Comparison of ENCODE assay signal across 11 cellular contexts in the genomic region with DNA sequence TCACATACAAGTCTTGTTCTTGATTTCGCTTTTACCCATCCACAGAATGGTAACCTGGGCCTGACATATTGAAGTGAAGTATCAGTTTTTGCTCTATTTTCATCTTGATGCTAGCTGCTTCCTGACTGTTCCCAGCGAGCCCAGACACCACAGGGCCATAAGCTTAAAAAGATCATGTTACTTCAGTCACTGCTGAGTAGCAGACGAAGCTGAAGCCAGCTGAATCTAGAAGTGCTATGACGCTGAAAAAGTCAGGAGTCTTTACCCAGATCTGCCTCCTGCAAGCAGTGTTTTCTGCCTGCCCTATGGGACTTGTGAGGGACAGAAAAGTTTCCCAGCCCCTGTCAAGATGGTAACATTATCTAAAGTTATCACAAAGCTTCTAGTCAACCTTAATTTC. TPM values are rescaled to one million over a fixed set of nuclear protein-coding genes. Genes with fewer than 3 reads are reported as not detected.
DNase-seq lines count a peak whose midpoint lies in the region; ATAC-seq, FAIRE-seq and TF ChIP-seq lines count a peak whose summit lies in the region.
"Had no signal": no experiment of that assay in that cellular context is flagged by ENCODE, and none has a peak within 500 bp of the region (broad histone marks: within the 10 kb centered on the region; RNA-seq: fewer than 3 reads in every experiment).

No MANE protein-coding gene starts in this region.

- H3K79me1 ChIP-seq in H1 (ENCODE audit: low read depth, low read length) = no peaks in the 10 kb centered on the region

- no peak overlapping the region for H3K4me2 ChIP-seq in H1 (ENCODE audit: insufficient read depth in 1 of 2, low read depth in 2 of 2, low read length in 2 of 2)

- no peak overlapping the region for H4K5ac ChIP-seq in H1 (ENCODE audit: insufficient read length, low read depth, low read length)

- H2BK5ac ChIP-seq in H1 (ENCODE audit: low read depth, low read length) = no peak overlapping the region

- no peak overlapping the region for H2AK5ac ChIP-seq in H1 (ENCODE audit: low read depth, low read length)

- H4K8ac ChIP-seq in H1 (ENCODE audit: extremely low read depth, insufficient read depth, low read length) = no peak overlapping the region

- H3K9ac ChIP-seq in H1 (replicated peaks in 1 of 4; ENCODE audit: extremely low read depth in 1 of 4, low read depth in 3 of 4, low read length in 3 of 4) = no peak overlapping the region; a peak in 1 of 7 replicates

- DNase-seq in NCI-H2171 treated with DMSO at 0.1 percent for 48 hours (lab: John Stamatoyannopoulos, UW) = peak; percentile 86
- DNase-seq in H1 (ENCODE audit: low read depth in 1 of 2, low spot score in 2 of 2) = no peak
- no peak for DNase-seq in psoas muscle
- DNase-seq in NCI-H146 treated with DMSO at 0.1 percent for 48 hours (lab: John Stamatoyannopoulos, UW; ENCODE audit: unreplicated experiment) = no peak
- no peak for DNase-seq in NCI-H2196 treated with DMSO at 0.1 percent for 48 hours (lab: John Stamatoyannopoulos, UW; ENCODE audit: unreplicated experiment)
- DNase-seq: left lung had no signal

- no peak for TF ChIP-seq EP300 in H1 (IDR thresholded peaks at IDR 0.05; ENCODE audit: borderline replicate concordance in 1 of 2, low read depth in 2 of 2, low read length in 2 of 2)

- POLR2A ChIA-PET in H1 (lab: Charles Lee; ENCODE audit: partially characterized antibody) = interaction anchor here (0.6 kb wide), 1 partner anchor 1092 kb away, joined by 3 read pairs; no protein-coding TSS in a partner anchor

- peak in 2 of 4 donors; percentile 33 to 52 for ATAC-seq in psoas muscle
- ATAC-seq in HG03175 (IDR thresholded peaks at IDR 0.05; ENCODE audit: unreplicated experiment) = no peak
- ATAC-seq: left lung, Panc1 had no signal

- H3K23ac ChIP-seq in H1 (ENCODE audit: insufficient read length) = no peak overlapping the region

- H2AFZ ChIP-seq in H1 (ENCODE audit: low read length) = no peak overlapping the region

- H3K14ac ChIP-seq in H1 (ENCODE audit: insufficient read length) = no peak overlapping the region

- 70% methylated on average over 4 of the region's 4 CpGs; no CpG with 5 or more reads in 1 of the 2 experiments for WGBS in H1 (ENCODE audit: extremely low coverage in 1 of 2, insufficient coverage in 1 of 2, insufficient read length in 1 of 2, insufficient replicate concordance in 2 of 2, low coverage in 1 of 2, low lambda C conversion rate in 2 of 2, missing lambda C conversion rate in 1 of 2), 2 experiments
- WGBS in psoas muscle, 3 donors = 31 to 38% (median 34%) methylated on average over 4 of the region's 4 CpGs

- no peaks in the 10 kb centered on the region for H3K9me3 ChIP-seq in H1 (ENCODE audit: insufficient read depth in 2 of 2, low read depth in 1 of 2, low read length in 1 of 2)
- no peaks in the 10 kb centered on the region for H3K9me3 ChIP-seq in psoas muscle
- H3K9me3 ChIP-seq: left lung had no signal

- peaks cover 0 to 5% (median 0%) of the 10 kb centered on the region in 4 experiments; a peak in 4 of 7 replicates for H3K4me1 ChIP-seq in H1 (replicated peaks in 1 of 4; ENCODE audit: control insufficient read depth in 3 of 4, insufficient read depth in 4 of 4, low read length in 3 of 4)
- H3K4me1 ChIP-seq in psoas muscle = peaks cover 25% of the 10 kb centered on the region

- no peak overlapping the region for H3K27ac ChIP-seq in H1 (ENCODE audit: low read depth, low read length)
- peak overlapping the region; percentile 62 for H3K27ac ChIP-seq in psoas muscle
- H3K27ac ChIP-seq: left lung had no signal

- no peak overlapping the region for H4K91ac ChIP-seq in H1 (replicated peaks; ENCODE audit: insufficient read length, low read length)

- CTCF ChIA-PET in H1 (lab: Charles Lee; ENCODE audit: partially characterized antibody) = interaction anchor here (0.9 to 3.8 kb wide), 9 partner anchors 13 to 450 kb away, joined by 3 to 21 read pairs (median 3); no protein-coding TSS in a partner anchor

- H3K23me2 ChIP-seq in H1 (ENCODE audit: low read depth, low read length) = peaks cover 9% of the 10 kb centered on the region; the same call in 1 of the 2 replicates

- H3K36me3 ChIP-seq in H1 (ENCODE audit: control insufficient read depth in 2 of 4, insufficient read depth in 4 of 4, low read length in 3 of 4) = no peaks in the 10 kb centered on the region; a peak in 1 of 8 replicates
- H3K36me3 ChIP-seq in psoas muscle (ENCODE audit: insufficient read depth in 1 of 2, low read depth in 1 of 2) = no peaks in the 10 kb centered on the region
- H3K36me3 ChIP-seq: left lung had no signal

- H3K79me2 ChIP-seq in H1 (ENCODE audit: control insufficient read depth in 1 of 2, insufficient read depth in 2 of 2, low read length in 2 of 2) = peaks cover 0 to 7% of the 10 kb centered on the region in 2 experiments; a peak in 1 of 4 replicates

- FAIRE-seq in H1 (lab: Jason Lieb, UNC) = no peak
- FAIRE-seq: GM12891, urothelium cell line had no signal

- no peak for TF ChIP-seq POLR2A in H1 (IDR thresholded peaks at IDR 0.05; ENCODE audit: control extremely low read depth in 1 of 2, low read depth in 2 of 2, low read length in 2 of 2)

- H3K4me3 ChIP-seq in H1 (ENCODE audit: extremely low read depth in 1 of 4, insufficient read depth in 2 of 4, low read depth in 3 of 4, low read length in 4 of 4) (no peak overlapping the region), psoas muscle (no peak overlapping the region)
- H3K4me3 ChIP-seq: left lung had no signal

- intact Hi-C loops in psoas muscle (cut with DNase I) = loop anchor here in 1 of 2 donors (5.0 kb wide), 1 partner anchor 47 kb away; a partner anchor contains a TSS

- no peak overlapping the region for H2BK120ac ChIP-seq in H1 (replicated peaks; ENCODE audit: low read depth, low read length)

- TF ChIP-seq RAD21 in H1 (IDR thresholded peaks at IDR 0.05 in 1 of 2, conservative IDR thresholded peaks at IDR 0.05 in 1 of 2; ENCODE audit: low read depth in 2 of 2, low read length in 2 of 2) = no peak

- H3K27me3 ChIP-seq in H1 (replicated peaks in 1 of 4; ENCODE audit: control insufficient read depth in 3 of 4, extremely low read depth in 1 of 4, insufficient read depth in 3 of 4, low read length in 3 of 4) = peaks cover 0 to 10% (median 6%) of the 10 kb centered on the region in 4 experiments; a peak in 3 of 7 replicates
- H3K27me3 ChIP-seq in psoas muscle (ENCODE audit: insufficient read depth in 3 of 3, low read length in 2 of 3) = no peaks in the 10 kb centered on the region

- H2BK20ac ChIP-seq in H1 (ENCODE audit: low read length) = no peak overlapping the region

- TF ChIP-seq CTCF in H1 (IDR thresholded peaks at IDR 0.05; ENCODE audit: control extremely low read depth in 1 of 3, insufficient read depth in 1 of 3, low read depth in 1 of 3, low read length in 3 of 3) (no peak), psoas muscle (IDR thresholded peaks at IDR 0.05) (no peak)

- H2BK15ac ChIP-seq in H1 (ENCODE audit: low read length) = no peak overlapping the region

- H3K18ac ChIP-seq in H1 (ENCODE audit: extremely low read depth, low read length) = no peak overlapping the region

- no peak overlapping the region for H3K56ac ChIP-seq in H1 (replicated peaks; ENCODE audit: insufficient read length, low read depth, low read length)

- no peak overlapping the region for H2BK12ac ChIP-seq in H1 (ENCODE audit: low read depth, low read length)

- no peak overlapping the region for H3K4ac ChIP-seq in H1 (replicated peaks; ENCODE audit: insufficient read length, low read depth, low read length)

- peaks cover 1 to 2% of the 10 kb centered on the region in 2 experiments for H4K20me1 ChIP-seq in H1 (replicated peaks in 1 of 2; ENCODE audit: control insufficient read depth in 1 of 2, insufficient read depth in 2 of 2, low read length in 2 of 2)

RNA-seq across cellular contexts. Expression of a gene that starts 2.7 kb away (rescaled TPM):
- 58.3 and 60.1 TPM in 2 replicates for total RNA-seq in H1 (2021; fragmentation: NEBNext Ultra II Directional; extraction: Animal tissue kit (Norgen Biotek cat#: 25700))
- polyA plus RNA-seq in H1 (2011; rRNA removed) (9.7 and 13.4 TPM in 2 replicates), psoas muscle (10 to 100 TPM; 19.0 to 39.9 (median 28.4) TPM)
- polyA plus RNA-seq in H1 (2011; cell fraction: cytosol; rRNA removed) = 24.7 TPM
- polyA plus RNA-seq in H1 (2011; cell fraction: nucleus; rRNA removed) = 12.5 TPM
- 36.0 to 47.0 TPM (median 41.3 TPM) in 4 replicates for polyA plus RNA-seq in H1 (2012, experiment 1 of 2)
- polyA plus RNA-seq in H1 (2012, experiment 2 of 2) = 12.7 TPM
- polyA plus RNA-seq in H1 (2013, experiment 1 of 2) = 48.4 TPM
- polyA plus RNA-seq in H1 (2013, experiment 2 of 2) = 52.5 TPM
- polyA minus RNA-seq in H1 (2011; rRNA and poly(A)+ RNA removed) = 10.4 and 12.3 TPM in 2 replicates
- 9.0 TPM for polyA minus RNA-seq in H1 (2011; cell fraction: cytosol; rRNA and poly(A)+ RNA removed)
- 12.0 TPM for polyA minus RNA-seq in H1 (2011; cell fraction: nucleus; rRNA and poly(A)+ RNA removed)
- 10 to 100 TPM; 34.2 to 51.8 (median 41.4) TPM for total RNA-seq in psoas muscle

RNA-seq across cellular contexts. Expression of a gene that starts 48.5 kb away (rescaled TPM):
- total RNA-seq in H1 (2021; fragmentation: NEBNext Ultra II Directional; extraction: Animal tissue kit (Norgen Biotek cat#: 25700)) = 57.8 and 57.9 TPM in 2 replicates
- polyA plus RNA-seq in H1 (2011; rRNA removed) (47.4 and 54.7 TPM in 2 replicates), psoas muscle (10 to 100 TPM; 19.4 to 20.0 (median 19.6) TPM)
- 38.1 TPM for polyA plus RNA-seq in H1 (2011; cell fraction: cytosol; rRNA removed)
- polyA plus RNA-seq in H1 (2011; cell fraction: nucleus; rRNA removed) = 50.9 TPM
- polyA plus RNA-seq in H1 (2012, experiment 1 of 2) = 43.5 to 60.8 TPM (median 54.3 TPM) in 4 replicates
- polyA plus RNA-seq in H1 (2012, experiment 2 of 2) = 45.7 TPM
- polyA plus RNA-seq in H1 (2013, experiment 1 of 2) = 39.1 TPM
- polyA plus RNA-seq in H1 (2013, experiment 2 of 2) = 41.9 TPM
- polyA minus RNA-seq in H1 (2011; rRNA and poly(A)+ RNA removed) = 35.5 and 41.7 TPM in 2 replicates
- polyA minus RNA-seq in H1 (2011; cell fraction: cytosol; rRNA and poly(A)+ RNA removed) = 29.9 TPM
- polyA minus RNA-seq in H1 (2011; cell fraction: nucleus; rRNA and poly(A)+ RNA removed) = 26.0 TPM
- 10 to 100 TPM; 23.9 to 33.3 (median 25.7) TPM for total RNA-seq in psoas muscle

RNA-seq across cellular contexts. Expression of a gene that starts 49.1 kb away (rescaled TPM):
- total RNA-seq in H1 (2021; fragmentation: NEBNext Ultra II Directional; extraction: Animal tissue kit (Norgen Biotek cat#: 25700)) = 3.5 and 5.2 TPM in 2 replicates
- polyA plus RNA-seq in H1 (2011; rRNA removed) (0.88 and 1.5 TPM in 2 replicates), psoas muscle (not detected)
- polyA plus RNA-seq in H1 (2011; cell fraction: cytosol; rRNA removed) = 3.5 TPM
- 0.90 TPM for polyA plus RNA-seq in H1 (2011; cell fraction: nucleus; rRNA removed)
- polyA plus RNA-seq in H1 (2012, experiment 1 of 2) = 5.0 to 7.3 TPM (median 6.7 TPM) in 4 replicates
- polyA plus RNA-seq in H1 (2012, experiment 2 of 2) = 0.92 TPM
- 2.9 TPM for polyA plus RNA-seq in H1 (2013, experiment 1 of 2)
- 2.9 TPM for polyA plus RNA-seq in H1 (2013, experiment 2 of 2)
- 0.50 and 1.00 TPM in 2 replicates for polyA minus RNA-seq in H1 (2011; rRNA and poly(A)+ RNA removed)
- 0.88 TPM for polyA minus RNA-seq in H1 (2011; cell fraction: cytosol; rRNA and poly(A)+ RNA removed)
- 0.70 TPM for polyA minus RNA-seq in H1 (2011; cell fraction: nucleus; rRNA and poly(A)+ RNA removed)
- not detected for total RNA-seq in psoas muscle
- total RNA-seq: pulmonary artery endothelial cell had no signal

RNA-seq across cellular contexts. Expression of a gene that starts 49.1 kb away (rescaled TPM):
- 0.44 TPM in 1 of 2 replicates, not detected in the other for total RNA-seq in H1 (2021; fragmentation: NEBNext Ultra II Directional; extraction: Animal tissue kit (Norgen Biotek cat#: 25700))
- polyA plus RNA-seq in H1 (2011; rRNA removed) = 0.11 TPM in 1 of 2 replicates, not detected in the other
- polyA plus RNA-seq in H1 (2011; cell fraction: cytosol; rRNA removed) = not detected
- polyA plus RNA-seq in H1 (2011; cell fraction: nucleus; rRNA removed) = not detected
- 0.33 to 0.61 TPM (median 0.58 TPM) in 3 of 4 replicates, not detected in the other for polyA plus RNA-seq in H1 (2012, experiment 1 of 2)
- polyA plus RNA-seq in H1 (2012, experiment 2 of 2) = not detected
- polyA plus RNA-seq in H1 (2013, experiment 1 of 2) = 0.22 TPM
- 0.63 TPM for polyA plus RNA-seq in H1 (2013, experiment 2 of 2)
- not detected in 2 replicates for polyA minus RNA-seq in H1 (2011; rRNA and poly(A)+ RNA removed)
- not detected for polyA minus RNA-seq in H1 (2011; cell fraction: cytosol; rRNA and poly(A)+ RNA removed)
- not detected for polyA minus RNA-seq in H1 (2011; cell fraction: nucleus; rRNA and poly(A)+ RNA removed)
- total RNA-seq in psoas muscle = not detected
- polyA plus RNA-seq in psoas muscle = not detected
- total RNA-seq: pulmonary artery endothelial cell had no signal
